In genomic region chr13:29853131-29853530, GRCh38 we compare ENCODE assay signal across 1 cellular context.
TF ChIP-seq lines count a peak whose summit lies in the region.

No MANE protein-coding gene starts in this region.

TF ChIP-seq in SK-N-SH treated with all-trans-retinoic acid at 6 μM for 48 hours, 23 proteins besides CTCF, POLR2A, EP300 and RAD21 (continued from another document):
- TF ChIP-seq POU6F1 (CRISPR knock-in tag; IDR thresholded peaks at IDR 0.05; ENCODE audit: borderline replicate concordance, low read depth): no peak
- no peak for TF ChIP-seq RARB (CRISPR knock-in tag; IDR thresholded peaks at IDR 0.05)
